In the genomic region with DNA sequence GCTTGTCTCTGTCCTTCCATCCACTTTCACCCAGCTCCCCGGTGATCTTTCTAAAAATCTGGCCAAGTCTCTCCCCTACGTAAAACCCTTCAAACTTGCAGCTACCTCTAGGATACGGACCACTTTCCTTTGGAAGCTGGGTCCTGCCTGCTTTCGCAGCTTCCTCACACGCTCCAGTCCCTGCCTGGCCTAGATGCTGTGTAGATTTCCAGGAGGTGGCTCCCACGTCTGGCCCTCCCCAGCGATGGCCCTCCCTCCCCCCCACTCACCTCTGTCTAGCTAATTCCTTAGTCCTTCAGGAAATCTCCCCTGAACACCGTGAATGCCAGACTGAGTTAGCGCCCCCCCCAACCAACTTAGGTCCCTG, we compare ENCODE assay signal across 1 cellular context.
TF ChIP-seq lines count a peak whose summit lies in the region.

No MANE protein-coding gene starts in this region.

TF ChIP-seq in endothelial cell of umbilical vein, 7 proteins besides CTCF, POLR2A, EP300 and RAD21:
- TF ChIP-seq POLR2AphosphoS5 (IDR thresholded peaks at IDR 0.05; ENCODE audit: insufficient read depth, low read depth, low read length): no peak
- TF ChIP-seq GATA2 (IDR thresholded peaks at IDR 0.05; ENCODE audit: insufficient read depth, insufficient read length, low read depth, low read length): no peak
- TF ChIP-seq, protein P1, sequence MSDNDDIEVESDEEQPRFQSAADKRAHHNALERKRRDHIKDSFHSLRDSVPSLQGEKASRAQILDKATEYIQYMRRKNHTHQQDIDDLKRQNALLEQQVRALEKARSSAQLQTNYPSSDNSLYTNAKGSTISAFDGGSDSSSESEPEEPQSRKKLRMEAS (IDR thresholded peaks at IDR 0.05; ENCODE audit: insufficient read depth, insufficient read length): no peak
- no peak for TF ChIP-seq JUN (IDR thresholded peaks at IDR 0.05; ENCODE audit: borderline replicate concordance, insufficient read depth, insufficient read length, low read depth)
- no peak for TF ChIP-seq FOS (IDR thresholded peaks at IDR 0.05; ENCODE audit: borderline replicate concordance, insufficient read depth, low read length)
- TF ChIP-seq EZH2 (IDR thresholded peaks at IDR 0.05; ENCODE audit: borderline replicate concordance, low read depth, low read length, severe bottlenecking): no peak
- no peak for TF ChIP-seq MYC (IDR thresholded peaks at IDR 0.05; ENCODE audit: low read depth, low read length)
